1 cellular context compared by ENCODE assay signal in the genomic region with DNA sequence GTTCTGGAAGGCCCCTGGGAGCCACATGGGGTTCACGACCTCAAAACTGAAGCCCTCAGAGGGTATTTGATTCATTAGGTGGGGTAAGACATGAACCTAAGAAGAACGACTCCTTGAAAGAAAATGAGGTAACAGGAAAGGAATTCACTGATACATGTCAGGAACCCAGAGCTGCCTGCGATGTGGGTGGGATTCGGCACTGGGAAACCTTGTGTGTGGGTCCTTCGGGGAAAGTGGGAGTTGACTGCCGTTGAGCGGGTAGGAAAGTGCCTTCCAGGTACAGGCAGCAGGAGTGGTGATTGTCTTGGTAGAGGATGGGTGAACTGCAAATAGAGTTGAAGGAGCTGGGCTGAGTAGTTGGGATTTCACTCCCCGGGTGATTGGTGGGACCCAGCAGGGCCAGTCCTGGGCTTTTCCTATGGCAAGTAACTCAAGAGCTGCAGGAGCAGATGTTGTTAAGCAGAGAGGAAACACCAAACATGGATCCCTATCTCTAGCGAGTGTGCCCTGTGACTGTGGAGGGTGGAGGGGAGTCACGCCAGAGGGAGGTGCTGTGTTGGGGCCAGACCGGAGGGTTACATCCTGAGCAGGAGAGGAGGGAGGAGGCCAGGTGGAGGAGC.
TF ChIP-seq lines count a peak whose summit lies in the region.

No MANE protein-coding gene starts in this region.

TF ChIP-seq in HCT116, 20 proteins besides CTCF, POLR2A, EP300 and RAD21 (continued from another document):
- TF ChIP-seq POLR2AphosphoS5 (IDR thresholded peaks at IDR 0.05; ENCODE audit: low read depth, low read length): no peak
- TF ChIP-seq CBX3 (IDR thresholded peaks at IDR 0.05; ENCODE audit: low read depth): no peak
- no peak for TF ChIP-seq ATF3 (IDR thresholded peaks at IDR 0.05)
- no peak for TF ChIP-seq REST (IDR thresholded peaks at IDR 0.05; ENCODE audit: low read depth)
- no peak; the same call in 1 of the 2 replicates for TF ChIP-seq MAX (IDR thresholded peaks at IDR 0.05)
- TF ChIP-seq SRF (IDR thresholded peaks at IDR 0.05; ENCODE audit: low read depth): no peak
- TF ChIP-seq CEBPB (IDR thresholded peaks at IDR 0.05; ENCODE audit: low read depth): no peak
- TF ChIP-seq ZNF274 (IDR thresholded peaks at IDR 0.05; ENCODE audit: low read depth, low read length): no peak
TF ChIP-seq in HCT116: peak in this region for 0.
